ENCODE assay signal across 18 cellular contexts in the genomic region with DNA sequence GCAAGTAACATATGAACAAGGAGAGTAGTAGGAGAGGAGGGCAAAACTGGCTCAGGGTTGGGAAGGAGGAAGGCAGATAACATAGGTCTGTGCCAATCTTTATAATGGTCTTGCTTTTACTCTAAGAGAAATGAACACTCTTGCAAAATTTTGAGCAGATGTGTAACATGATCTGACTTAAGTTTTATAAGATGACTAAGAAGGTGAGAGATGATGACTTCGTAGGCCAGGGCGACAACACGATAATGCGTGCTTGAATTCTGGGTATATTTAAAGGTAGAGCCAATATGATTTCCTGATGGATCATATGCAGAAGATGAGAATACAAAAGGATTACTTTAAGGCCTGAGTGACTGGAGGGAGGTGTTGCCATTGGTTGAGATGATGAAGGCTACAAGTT.
"Had no signal": no experiment of that assay in that cellular context is flagged by ENCODE, and none has a peak within 500 bp of the region (broad histone marks: within the 10 kb centered on the region; RNA-seq: fewer than 3 reads in every experiment).

No MANE protein-coding gene starts in this region.

- H3K27me3 ChIP-seq: adrenal gland, gastroesophageal sphincter, heart left ventricle, suprapubic skin, vagina had no signal

- H3K27ac Mint-ChIP-seq: activated naive CD4-positive, alpha-beta T cell treated with anti-CD3 and anti-CD28 coated beads, Interleukin-2, amount 50 U/mL, for 72 hours; naive thymus-derived CD4-positive, alpha-beta T cell; stimulated activated naive CD8-positive, alpha-beta T cell treated with anti-CD3 and anti-CD28 coated beads, Interleukin-15, Interleukin-2, amounts not matched to agents 100 ng/mL and 50 ng/mL, for 24 hours had no signal

- H3K27me3 Mint-ChIP-seq: stimulated activated naive CD8-positive, alpha-beta T cell treated with anti-CD3 and anti-CD28 coated beads, Interleukin-15, Interleukin-2, amounts not matched to agents 100 ng/mL and 50 ng/mL, for 24 hours had no signal

- H3K36me3 ChIP-seq: adrenal gland, gastroesophageal sphincter, heart left ventricle, prostate gland, suprapubic skin, vagina had no signal

- H3K9me3 Mint-ChIP-seq: naive thymus-derived CD4-positive, alpha-beta T cell; stimulated activated naive CD8-positive, alpha-beta T cell treated with anti-CD3 and anti-CD28 coated beads, Interleukin-15, Interleukin-2, amounts not matched to agents 100 ng/mL and 50 ng/mL, for 24 hours had no signal

- H3K4me1 ChIP-seq: gastroesophageal sphincter, heart left ventricle, prostate gland, suprapubic skin, vagina had no signal

- H3K4me3 ChIP-seq: adrenal gland, gastroesophageal sphincter, heart left ventricle, prostate gland, skin epidermis, suprapubic skin, vagina had no signal

- H3K27ac ChIP-seq: adrenal gland, epithelial cell of prostate, gastroesophageal sphincter, heart left ventricle, prostate gland, skin epidermis, suprapubic skin, vagina had no signal

- H3K9me3 ChIP-seq: adrenal gland, gastroesophageal sphincter, heart left ventricle, prostate gland, suprapubic skin, vagina had no signal

- H3K4me3 Mint-ChIP-seq: naive thymus-derived CD4-positive, alpha-beta T cell; stimulated activated naive CD8-positive, alpha-beta T cell treated with anti-CD3 and anti-CD28 coated beads, Interleukin-15, Interleukin-2, amounts not matched to agents 100 ng/mL and 50 ng/mL, for 24 hours had no signal

- H3K36me3 Mint-ChIP-seq: activated naive CD4-positive, alpha-beta T cell treated with anti-CD3 and anti-CD28 coated beads, Interleukin-2, amount 50 U/mL, for 72 hours; naive thymus-derived CD4-positive, alpha-beta T cell had no signal

- DNase-seq: activated CD4-positive, alpha-beta T cell treated with anti-CD3 and anti-CD28 coated beads, Interleukin-2, amount 50 U/mL, for 4 hours; activated gamma-delta T cell treated with Interleukin-2 at 50 U/mL for 16 hours; adrenal gland; caudate nucleus; heart left ventricle; left ventricle myocardium superior; mesenchymal stem cell; naive thymus-derived CD4-positive, alpha-beta T cell; right cardiac atrium; trophoblast cell had no signal

- H3K4me1 Mint-ChIP-seq: naive thymus-derived CD4-positive, alpha-beta T cell had no signal

- ATAC-seq: activated naive CD4-positive, alpha-beta T cell treated with anti-CD3 and anti-CD28 coated beads, Interleukin-2, amount 50 U/mL, for 72 hours; gastroesophageal sphincter; heart left ventricle; left ventricle myocardium superior; naive thymus-derived CD4-positive, alpha-beta T cell; right cardiac atrium had no signal
